In genomic region chr21:46456750-46457149, GRCh38 we compare ENCODE assay signal across 10 cellular contexts. TPM values are rescaled to one million over a fixed set of nuclear protein-coding genes. Genes with fewer than 3 reads are reported as not detected.
DNase-seq lines count a peak whose midpoint lies in the region; ATAC-seq and TF ChIP-seq lines count a peak whose summit lies in the region.
"Had no signal": no experiment of that assay in that cellular context is flagged by ENCODE, and none has a peak within 500 bp of the region (broad histone marks: within the 10 kb centered on the region; RNA-seq: fewer than 3 reads in every experiment).

No MANE protein-coding gene starts in this region.

- no peaks in the 10 kb centered on the region for H3K9me3 Mint-ChIP-seq in activated CD4-positive, alpha-beta T cell treated with anti-CD3 and anti-CD28 coated beads for 36 hours (ENCODE audit: low read depth)
- H3K9me3 Mint-ChIP-seq in chondrocyte (ENCODE audit: low read depth), result no peaks in the 10 kb centered on the region
- H3K9me3 Mint-ChIP-seq in nephron progenitor cell, result no peaks in the 10 kb centered on the region

- H3K27ac ChIP-seq in MM.1S (ENCODE audit: low read length), result no peak overlapping the region

- H3F3A ChIP-seq in MM.1S (ENCODE audit: insufficient read depth, low read length), result peaks cover 4% of the 10 kb centered on the region; the same call in 1 of the 2 replicates

- peaks cover 76% of the 10 kb centered on the region for H3K79me2 ChIP-seq in MM.1S (ENCODE audit: low read length)

- H3K9me3 ChIP-seq in MM.1S (replicated peaks; ENCODE audit: insufficient read depth, low read length), result no peaks in the 10 kb centered on the region

- H4K20me1 ChIP-seq in MM.1S (ENCODE audit: insufficient read depth, low read length), result no peaks in the 10 kb centered on the region

- H3K27me3 Mint-ChIP-seq in activated CD4-positive, alpha-beta T cell treated with anti-CD3 and anti-CD28 coated beads for 36 hours, result no peaks in the 10 kb centered on the region
- H3K27me3 Mint-ChIP-seq in chondrocyte (ENCODE audit: low read depth) (no peaks in the 10 kb centered on the region), nephron progenitor cell (ENCODE audit: low read depth, poor library complexity) (no peaks in the 10 kb centered on the region)

- peak overlapping the region; percentile 1 for H3K27ac Mint-ChIP-seq in activated CD4-positive, alpha-beta T cell treated with anti-CD3 and anti-CD28 coated beads for 36 hours
- peak overlapping the region; percentile 17 for H3K27ac Mint-ChIP-seq in chondrocyte (ENCODE audit: unreplicated experiment)
- H3K27ac Mint-ChIP-seq in nephron progenitor cell, result no peak overlapping the region

- no peak for DNase-seq in activated CD4-positive, alpha-beta T cell treated with anti-CD3 and anti-CD28 coated beads for 36 hours
- DNase-seq in activated CD4-positive, alpha-beta T cell treated with anti-CD3 and anti-CD28 coated beads for 4 hours, result no peak
- DNase-seq in MM.1S, result no peak
- DNase-seq in chondrocyte (ENCODE audit: low spot score), result no peak
- no peak for DNase-seq in nephron progenitor cell
- no peak for DNase-seq in NCI-H2196 (lab: John Stamatoyannopoulos, UW; ENCODE audit: unreplicated experiment)
- no peak for DNase-seq in D341Med (ENCODE audit: low spot score)
- DNase-seq: activated CD4-positive, CD25-positive, alpha-beta regulatory T cell; amygdala had no signal

- POLR2A ChIA-PET in activated CD4-positive, alpha-beta T cell treated with anti-CD3 and anti-CD28 coated beads for 36 hours (lab: Charles Lee), result no interaction called here

- H3K36me3 Mint-ChIP-seq in activated CD4-positive, alpha-beta T cell treated with anti-CD3 and anti-CD28 coated beads for 36 hours (ENCODE audit: low read depth), result peaks cover 38% of the 10 kb centered on the region
- H3K36me3 Mint-ChIP-seq in chondrocyte (ENCODE audit: low read depth) (no peaks in the 10 kb centered on the region), nephron progenitor cell (ENCODE audit: low read depth) (peaks cover 39% of the 10 kb centered on the region)

- H3K4me3 Mint-ChIP-seq in activated CD4-positive, alpha-beta T cell treated with anti-CD3 and anti-CD28 coated beads for 36 hours, result peak overlapping the region; percentile 91
- H3K4me3 Mint-ChIP-seq in chondrocyte (ENCODE audit: unreplicated experiment) (no peak overlapping the region), nephron progenitor cell (peak overlapping the region; percentile 59)

- ATAC-seq in activated CD4-positive, alpha-beta T cell treated with anti-CD3 and anti-CD28 coated beads for 36 hours, result no peak
- ATAC-seq in HG02623 (IDR thresholded peaks at IDR 0.05; ENCODE audit: unreplicated experiment), result no peak

- peaks cover 13% of the 10 kb centered on the region; the same call in 1 of the 2 replicates for H3K4me1 ChIP-seq in MM.1S (ENCODE audit: low read length)

- H3K4me2 ChIP-seq in MM.1S (ENCODE audit: low read depth, low read length), result peak overlapping the region; percentile 81; the same call in 1 of the 2 replicates

- H3K4me1 Mint-ChIP-seq in activated CD4-positive, alpha-beta T cell treated with anti-CD3 and anti-CD28 coated beads for 36 hours, result peaks cover 35% of the 10 kb centered on the region
- H3K4me1 Mint-ChIP-seq in chondrocyte (ENCODE audit: low read depth) (peaks cover 48% of the 10 kb centered on the region), nephron progenitor cell (peaks cover 34% of the 10 kb centered on the region)

- H3K9ac ChIP-seq in MM.1S (ENCODE audit: low read length), result no peak overlapping the region

- intact Hi-C loops in activated CD4-positive, alpha-beta T cell treated with anti-CD3 and anti-CD28 coated beads for 36 hours (cut with DNase I, micrococcal nuclease), result loop anchor here in 1 of 2 experiments (5.0 to 10.0 kb wide), 3 partner anchors 101 to 169 kb away; partner anchors contain the start of genes C21orf58, MCM3AP, PCNT and YBEY

- TF ChIP-seq CTCF in MM.1S (IDR thresholded peaks at IDR 0.05; ENCODE audit: low read length), result no peak
- TF ChIP-seq CTCF in chondrocyte (IDR thresholded peaks at IDR 0.05), result no peak
- TF ChIP-seq CTCF in nephron progenitor cell (IDR thresholded peaks at IDR 0.05), result no peak

- CTCF ChIA-PET in activated CD4-positive, alpha-beta T cell treated with anti-CD3 and anti-CD28 coated beads for 36 hours (lab: Charles Lee), result interaction anchor here (0.7 kb wide), 1 partner anchor 9 kb away, joined by 5 read pairs; no protein-coding TSS in a partner anchor

- no peak overlapping the region for H3K4me3 ChIP-seq in MM.1S (ENCODE audit: low read length)

- H3K36me3 ChIP-seq in MM.1S (replicated peaks; ENCODE audit: insufficient read depth, low read length), result no peaks in the 10 kb centered on the region

- H3K27me3 ChIP-seq in MM.1S (replicated peaks; ENCODE audit: insufficient read depth, low read length), result no peaks in the 10 kb centered on the region

- no peak overlapping the region for H2AFZ ChIP-seq in MM.1S (ENCODE audit: low read length)

- no peaks in the 10 kb centered on the region for H3K9me2 ChIP-seq in MM.1S (replicated peaks; ENCODE audit: insufficient read depth, low read length)

RNA-seq across cellular contexts. Expression of gene DIP2A, which starts 1.9 kb away (rescaled TPM):
- 10 to 100 TPM; 25.2 to 27.7 TPM for total RNA-seq in activated CD4-positive, alpha-beta T cell treated with anti-CD3 and anti-CD28 coated beads for 36 hours
- 27.9 to 37.0 TPM (median 30.3 TPM) in 3 replicates for total RNA-seq in chondrocyte
